ENCODE assay signal across 23 cellular contexts in the genomic region with DNA sequence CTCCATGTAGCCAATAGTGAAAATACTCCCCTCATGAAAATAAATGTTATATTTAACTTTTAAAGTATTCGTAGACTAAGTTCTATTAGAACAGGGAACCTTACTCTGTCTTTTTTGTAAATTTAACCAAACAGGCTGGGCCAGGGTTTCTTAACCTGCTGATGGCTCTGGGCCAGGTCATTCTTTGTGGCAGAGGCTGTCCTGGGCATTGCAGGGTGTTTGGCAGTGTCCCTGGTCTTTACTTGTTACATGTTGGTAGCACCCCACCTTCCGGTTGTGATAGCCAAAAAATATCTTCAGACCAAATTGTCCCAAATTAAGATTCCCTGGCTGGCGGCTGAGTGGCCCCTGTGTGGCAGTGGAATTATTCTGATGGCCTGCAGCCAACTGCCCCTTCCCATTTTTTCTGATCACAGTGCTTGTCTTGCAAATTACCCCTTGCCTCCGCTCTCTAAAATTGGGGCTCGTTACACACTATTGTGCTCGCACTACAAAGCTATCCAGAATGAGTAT.
"Had no signal": no experiment of that assay in that cellular context is flagged by ENCODE, and none has a peak within 500 bp of the region (broad histone marks: within the 10 kb centered on the region; RNA-seq: fewer than 3 reads in every experiment).

No MANE protein-coding gene starts in this region.

- H3K27ac ChIP-seq: neutrophil, ovary, psoas muscle, spleen, transverse colon, WERI-Rb-1 had no signal

- ATAC-seq: activated CD4-positive, CD25-positive, alpha-beta regulatory T cell treated with anti-CD3 and anti-CD28 coated beads, Interleukin-2, amount 50 U/mL, for 24 hours; left ventricle myocardium superior; psoas muscle had no signal

- H3K4me3 ChIP-seq: ovary, psoas muscle, spleen, transverse colon had no signal

- DNase-seq: activated CD4-positive, alpha-beta T cell treated with anti-CD3 and anti-CD28 coated beads for 48 hours; activated CD4-positive, alpha-beta T cell treated with anti-CD3 and anti-CD28 coated beads, Interleukin-2, amount 50 U/mL, for 48 hours; activated CD8-positive, alpha-beta memory T cell treated with anti-CD3 and anti-CD28 coated beads, Interleukin-2, amount 50 U/mL, for 4 hours; activated effector memory CD4-positive, alpha-beta T cell treated with anti-CD3 and anti-CD28 coated beads, Interleukin-2, amount 50 U/mL, for 16 hours; activated naive CD4-positive, alpha-beta T cell treated with anti-CD3 and anti-CD28 coated beads, Interleukin-2, amount 10 ng/mL, durations not matched to agents 7 days and 5 days; activated naive CD8-positive, alpha-beta T cell treated with anti-CD3 and anti-CD28 coated beads, Interleukin-2, amount 10 ng/mL, durations not matched to agents 7 days and 5 days; activated T-cell treated with anti-CD3 and anti-CD28 coated beads, Interleukin-2, amount 50 U/mL, for 1 hour; amniotic stem cell; dermis blood vessel endothelial cell; effector CD4-positive, alpha-beta T cell; left ventricle myocardium superior; naive B cell; nephron progenitor cell; ovary; psoas muscle; spleen; stimulated activated naive CD4-positive, alpha-beta T cell; SW 1271; T-helper 9 cell; transverse colon; WERI-Rb-1 had no signal

- H3K36me3 ChIP-seq: neutrophil, ovary, spleen, transverse colon, WERI-Rb-1 had no signal

- H3K27me3 ChIP-seq: ovary, spleen, transverse colon had no signal

- H3K9me3 ChIP-seq: neutrophil, ovary, psoas muscle, spleen, transverse colon had no signal
